In the genomic region with DNA sequence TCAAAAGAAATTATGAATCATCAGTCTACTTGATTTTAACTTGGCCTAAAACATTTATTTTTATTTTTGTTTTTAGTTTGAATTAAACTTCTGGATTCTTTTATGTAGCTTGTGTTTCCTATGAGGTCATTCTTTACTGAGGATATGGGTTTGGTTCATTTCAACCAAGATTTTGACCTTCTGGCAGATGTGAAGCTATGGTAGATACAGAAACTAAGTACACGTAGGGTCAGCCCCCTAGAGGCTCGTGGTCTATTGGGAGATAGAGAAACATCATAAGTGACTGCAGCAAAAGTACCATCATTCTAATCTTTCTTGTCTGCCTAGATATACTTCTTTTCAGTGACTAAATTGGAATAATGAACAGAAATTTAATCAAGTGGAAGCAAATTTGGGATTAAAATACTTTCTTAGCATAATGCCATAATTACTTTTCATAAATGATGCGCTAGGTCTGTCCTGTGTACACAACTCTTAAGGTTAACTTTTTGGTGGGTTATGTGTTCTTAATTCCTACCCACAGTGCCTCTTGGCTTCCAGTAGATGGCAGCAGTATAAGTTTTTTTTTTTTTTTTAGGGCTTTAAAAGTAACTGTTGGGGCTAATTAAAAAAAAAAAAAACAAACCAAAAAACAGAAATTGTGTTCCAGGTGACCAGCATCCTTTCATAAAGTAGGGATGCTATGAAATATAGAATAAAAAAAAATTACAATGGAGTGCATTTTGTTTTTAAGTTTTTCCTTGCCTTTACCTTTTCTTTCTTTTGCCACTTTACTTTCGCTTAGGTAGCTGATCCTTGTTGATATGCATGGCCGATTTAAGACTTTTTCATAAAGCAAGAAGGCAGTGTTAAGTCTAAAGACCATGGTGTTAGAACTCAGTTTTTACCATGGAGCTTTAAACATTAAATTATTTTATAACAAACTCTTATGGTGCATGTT, we compare ENCODE assay signal across 8 cellular contexts. TPM values are rescaled to one million over a fixed set of nuclear protein-coding genes. Genes with fewer than 3 reads are reported as not detected.
DNase-seq lines count a peak whose midpoint lies in the region; ATAC-seq, FAIRE-seq and TF ChIP-seq lines count a peak whose summit lies in the region.

No MANE protein-coding gene starts in this region.

- CTCF ChIA-PET in AG04449 (lab: Yijun Ruan, JAX), result interaction anchor here (0.5 to 4.5 kb wide), 38 partner anchors 8 to 462 kb away, joined by 3 to 54 read pairs (median 5); partner anchors contain the start of gene LRRTM2

- in situ Hi-C loops in SK-MEL-5 (cut with HindIII; ENCODE audit: low pct_unique_long_range_greater_than_20kb, low sequenced_read_pairs), result no loop called here

- H3K9me3 Mint-ChIP-seq in stimulated activated naive B cell treated with anti-CD40 and anti-IgM and Interleukin-4, amounts not matched to agents 10 μg/mL and 1 μg/mL and 100 μg/mL, for 72 hours, result no peaks in the 10 kb centered on the region

- no peak overlapping the region for H3K4me3 Mint-ChIP-seq in stimulated activated naive B cell treated with anti-CD40 and anti-IgM and Interleukin-4, amounts not matched to agents 10 μg/mL and 1 μg/mL and 100 μg/mL, for 72 hours

- peaks cover 6 to 7% of the 10 kb centered on the region in 2 donors for H3K4me1 Mint-ChIP-seq in stimulated activated naive B cell treated with anti-CD40 and anti-IgM and Interleukin-4, amounts not matched to agents 10 μg/mL and 1 μg/mL and 100 μg/mL, for 72 hours

- peak; percentile 36 for TF ChIP-seq CTCF in AG04449 (IDR thresholded peaks at IDR 0.05; ENCODE audit: insufficient read depth, low read length, missing control alignments)
- TF ChIP-seq CTCF in GM12873 (IDR thresholded peaks at IDR 0.05; ENCODE audit: insufficient read depth, low read depth, low read length, missing control alignments), result peak; percentile 50

- peak; percentile 96 for ATAC-seq in stimulated activated naive B cell treated with anti-CD40 and anti-IgM and Interleukin-4, amounts not matched to agents 10 μg/mL and 1 μg/mL and 100 μg/mL, for 72 hours (replicated peaks)
- ATAC-seq in GM18870 (IDR thresholded peaks at IDR 0.05; ENCODE audit: unreplicated experiment) (no peak), HG03045 (IDR thresholded peaks at IDR 0.05; ENCODE audit: unreplicated experiment) (no peak)

- POLR2A ChIA-PET in AG04449 (lab: Yijun Ruan, JAX), result interaction anchor here (0.6 kb wide), 1 partner anchor 439 kb away, joined by 4 read pairs; no protein-coding TSS in a partner anchor

- FAIRE-seq in frontal cortex (lab: Jason Lieb, UNC), result peak; percentile 62

- no peak overlapping the region for H3K27ac Mint-ChIP-seq in stimulated activated naive B cell treated with anti-CD40 and anti-IgM and Interleukin-4, amounts not matched to agents 10 μg/mL and 1 μg/mL and 100 μg/mL, for 72 hours

- DNase-seq in AG04449 (ENCODE audit: low read depth, low spot score), result no peak
- peak; percentile 41 for DNase-seq in SK-MEL-5 (ENCODE audit: low read depth, low spot score)
- DNase-seq in frontal cortex (ENCODE audit: low spot score in 2 of 2), result peak in 1 of 2 donors; percentile 38
- no peak for DNase-seq in stimulated activated naive B cell treated with anti-CD40 and anti-IgM and Interleukin-4, amounts not matched to agents 10 μg/mL and 1 μg/mL and 100 μg/mL, for 72 hours
- no peak for DNase-seq in NCI-H1436 treated with DMSO at 0.1 percent for 48 hours (lab: John Stamatoyannopoulos, UW)

- H3K36me3 Mint-ChIP-seq in stimulated activated naive B cell treated with anti-CD40 and anti-IgM and Interleukin-4, amounts not matched to agents 10 μg/mL and 1 μg/mL and 100 μg/mL, for 72 hours, result peaks cover 24 to 41% of the 10 kb centered on the region in 2 donors

- no peak overlapping the region for H3K4me3 ChIP-seq in AG04449 (ENCODE audit: low read depth, low read length)

- H3K27me3 Mint-ChIP-seq in stimulated activated naive B cell treated with anti-CD40 and anti-IgM and Interleukin-4, amounts not matched to agents 10 μg/mL and 1 μg/mL and 100 μg/mL, for 72 hours, result no peaks in the 10 kb centered on the region

RNA-seq across cellular contexts. Expression of gene LRRTM2, which starts 49.9 kb away (rescaled TPM):
- 1.5 and 2.1 TPM in 2 replicates for total RNA-seq in SK-MEL-5 (2014; rRNA removed; shearing (Covaris generic))
- polyA plus RNA-seq in SK-MEL-5 (2015; cell fraction: cytosol; rRNA removed), result 0.87 and 1.4 TPM in 2 replicates
- polyA plus RNA-seq in SK-MEL-5 (2015; cell fraction: nucleus; rRNA removed), result 2.0 and 2.6 TPM in 2 replicates
- total RNA-seq in frontal cortex, result 99.5 TPM

Comparison
In these comparisons a context has a peak if more than half of its experiments do, and no peak if none do; other contexts are left out.
1. ATAC-seq: peak in stimulated activated naive B cell treated with anti-CD40 and anti-IgM and Interleukin-4, amounts not matched to agents 10 μg/mL and 1 μg/mL and 100 μg/mL, for 72 hours (2 of 2); none in GM18870 (single experiment) and HG03045 (single experiment).
2. RNA of gene LRRTM2, which starts 49.9 kb away (total RNA-seq): 99.5 TPM in frontal cortex (single experiment); 1.5 to 2.1 TPM in SK-MEL-5; every median in the first group is over 10 times any median in the second.